Comparison of ENCODE assay signal across 9 cellular contexts in the genomic region with DNA sequence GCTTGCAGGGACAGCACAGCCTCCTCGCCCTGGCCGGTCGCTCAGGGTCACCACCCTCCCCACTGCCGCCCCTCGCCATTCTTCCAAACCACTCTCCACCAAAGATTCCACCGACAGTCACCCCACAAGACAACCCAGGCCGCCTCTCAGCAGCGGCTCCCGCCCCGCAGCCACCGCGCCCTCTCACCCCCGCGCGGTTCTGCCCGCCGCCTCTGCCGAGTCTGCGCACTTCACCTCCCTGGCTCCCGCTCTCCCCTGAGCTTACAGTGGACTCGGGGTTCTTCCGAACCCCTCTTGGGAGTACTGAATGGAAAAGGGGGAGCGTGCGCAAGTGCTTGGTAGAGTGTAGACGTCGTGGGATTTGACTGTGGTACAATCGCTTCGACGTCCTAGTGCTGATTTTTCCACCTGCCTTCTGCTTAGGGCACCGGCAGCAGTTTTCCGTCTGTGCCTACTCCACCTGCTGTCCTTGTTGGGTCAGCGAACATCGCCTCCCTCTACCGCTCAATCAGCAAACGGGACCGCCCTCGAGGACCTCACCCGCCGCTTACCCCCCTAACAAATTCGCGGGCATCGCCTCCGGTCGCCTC. TPM values are rescaled to one million over a fixed set of nuclear protein-coding genes. Genes with fewer than 3 reads are reported as not detected.
DNase-seq lines count a peak whose midpoint lies in the region; ATAC-seq and TF ChIP-seq lines count a peak whose summit lies in the region.
"Not testable (repeated sequence)": the region's sequence is repeated elsewhere in the genome, so short reads cannot be mapped to it uniquely, and the experiment has no call there.
"Had no signal": no experiment of that assay in that cellular context is flagged by ENCODE, and none has a peak within 500 bp of the region (broad histone marks: within the 10 kb centered on the region; RNA-seq: fewer than 3 reads in every experiment).

No MANE protein-coding gene starts in this region.

- DNase-seq in DMS 273 (lab: John Stamatoyannopoulos, UW; ENCODE audit: unreplicated experiment) (peak; percentile 22), MG63 (peak; percentile 55), left lobe of liver (ENCODE audit: low spot score) (peak; percentile 46), neural progenitor cell (ENCODE audit: low spot score) (peak; percentile 33)
- peak; percentile 34 for DNase-seq in activated T-cell treated with anti-CD3 and anti-CD28 coated beads, Interleukin-2, amount 50 U/mL, for 1 hour
- not testable (repeated sequence) for DNase-seq in mammary epithelial cell; glutamatergic neuron; stimulated activated effector memory CD8-positive, alpha-beta T cell treated with anti-CD3 and anti-CD28 coated beads, Interleukin-12 subunit alpha, Interleukin-12 subunit beta, amount 100 ng/mL, for 72 hours (ENCODE audit: low spot score in 2 of 2)

- intact Hi-C loops in mammary epithelial cell (cut with micrococcal nuclease) = not testable (repeated sequence)

- not testable (repeated sequence) for H3K9me3 ChIP-seq in MG63; mammary epithelial cell (replicated peaks; ENCODE audit: insufficient read depth, low read length); neural progenitor cell (ENCODE audit: low read depth)

- not testable (repeated sequence) for H3K9ac ChIP-seq in mammary epithelial cell (ENCODE audit: insufficient read depth, low read length); neural progenitor cell

- not testable (repeated sequence) for H4K20me1 ChIP-seq in mammary epithelial cell (ENCODE audit: insufficient read depth, low read length); neural progenitor cell (ENCODE audit: low read depth)

- peaks cover 20% of the 10 kb centered on the region for H3F3A ChIP-seq in neural progenitor cell (ENCODE audit: low read depth)

- H3K36me3 ChIP-seq in MG63; mammary epithelial cell (ENCODE audit: insufficient read depth, low read length); neural progenitor cell: not testable (repeated sequence)

- H3K4me3 Mint-ChIP-seq in glutamatergic neuron (ENCODE audit: unreplicated experiment) = peak overlapping the region; percentile 85
- H3K4me3 Mint-ChIP-seq in neural progenitor cell = peak overlapping the region; percentile 93
- peak overlapping the region; percentile 65 for H3K4me3 Mint-ChIP-seq in stimulated activated effector memory CD8-positive, alpha-beta T cell treated with anti-CD3 and anti-CD28 coated beads, Interleukin-12 subunit alpha, Interleukin-12 subunit beta, amount 100 ng/mL, for 72 hours

- not testable (repeated sequence) for TF ChIP-seq CTCF in mammary epithelial cell (conservative IDR thresholded peaks at IDR 0.05 in 1 of 2, IDR thresholded peaks at IDR 0.05 in 1 of 2; ENCODE audit: extremely low read depth in 1 of 2, insufficient read depth in 1 of 2, low read depth in 1 of 2, low read length in 2 of 2); glutamatergic neuron (IDR thresholded peaks at IDR 0.05; ENCODE audit: partially characterized antibody, unreplicated experiment); neural progenitor cell (IDR thresholded peaks at IDR 0.05)

- H3K27me3 Mint-ChIP-seq in glutamatergic neuron (ENCODE audit: unreplicated experiment) = peaks cover 10% of the 10 kb centered on the region
- H3K27me3 Mint-ChIP-seq in neural progenitor cell (ENCODE audit: insufficient read depth, low read depth) = peaks cover 24% of the 10 kb centered on the region

- ATAC-seq in left lobe of liver = peak; percentile 60
- peak; percentile 40 for ATAC-seq in stimulated activated effector memory CD8-positive, alpha-beta T cell treated with anti-CD3 and anti-CD28 coated beads, Interleukin-12 subunit alpha, Interleukin-12 subunit beta, amount 100 ng/mL, for 72 hours

- in situ Hi-C loops in mammary epithelial cell (cut with MboI; ENCODE audit: low sequenced_read_pairs in 2 of 2) = not testable (repeated sequence)

- H3K27ac ChIP-seq in mammary epithelial cell (ENCODE audit: insufficient read depth, low read depth, low read length); neural progenitor cell: not testable (repeated sequence)

- not testable (repeated sequence) for BruUV-seq in mammary epithelial cell (replicated peaks; lab: Mats Ljungman, UMichigan)

- not testable (repeated sequence) for H3K36me3 Mint-ChIP-seq in glutamatergic neuron (ENCODE audit: unreplicated experiment); neural progenitor cell; stimulated activated effector memory CD8-positive, alpha-beta T cell treated with anti-CD3 and anti-CD28 coated beads, Interleukin-12 subunit alpha, Interleukin-12 subunit beta, amount 100 ng/mL, for 72 hours

- H3K27me3 ChIP-seq in MG63; mammary epithelial cell (ENCODE audit: insufficient read depth, low read length): not testable (repeated sequence)
- H3K27me3 ChIP-seq in neural progenitor cell = peaks cover 48% of the 10 kb centered on the region

- not testable (repeated sequence) for H3K4me3 ChIP-seq in MG63; mammary epithelial cell (replicated peaks in 1 of 3; ENCODE audit: insufficient read depth in 1 of 3, low read depth in 2 of 3, low read length in 3 of 3)
- peak overlapping the region; percentile 73 for H3K4me3 ChIP-seq in neural progenitor cell

- H3K4me1 ChIP-seq in mammary epithelial cell (ENCODE audit: insufficient read depth, low read length); neural progenitor cell: not testable (repeated sequence)

- dilution Hi-C loops in mammary epithelial cell (cut with HindIII; ENCODE audit: low sequenced_read_pairs) = not testable (repeated sequence)

- 8% methylated on average over 19 of the region's 44 CpGs for WGBS in mammary epithelial cell (ENCODE audit: low coverage, missing lambda C conversion rate)

- H2AFZ ChIP-seq in mammary epithelial cell (ENCODE audit: low read depth, low read length) = not testable (repeated sequence)
- H2AFZ ChIP-seq in neural progenitor cell (replicated peaks) = peak overlapping the region; percentile 30

- H3K27ac Mint-ChIP-seq in glutamatergic neuron (ENCODE audit: unreplicated experiment); neural progenitor cell; stimulated activated effector memory CD8-positive, alpha-beta T cell treated with anti-CD3 and anti-CD28 coated beads, Interleukin-12 subunit alpha, Interleukin-12 subunit beta, amount 100 ng/mL, for 72 hours: not testable (repeated sequence)

- H3K4me2 ChIP-seq in mammary epithelial cell (ENCODE audit: insufficient read depth, low read depth, low read length) = peak overlapping the region; percentile 23
- peak overlapping the region; percentile 70 for H3K4me2 ChIP-seq in neural progenitor cell

- CTCF ChIA-PET in mammary epithelial cell (lab: Charles Lee; ENCODE audit: low non-redundant PET) = not testable (repeated sequence)

- H3K4me1 Mint-ChIP-seq in glutamatergic neuron (ENCODE audit: low read depth, unreplicated experiment) = peaks cover 16% of the 10 kb centered on the region
- H3K4me1 Mint-ChIP-seq in neural progenitor cell = peaks cover 14% of the 10 kb centered on the region
- not testable (repeated sequence) for H3K4me1 Mint-ChIP-seq in stimulated activated effector memory CD8-positive, alpha-beta T cell treated with anti-CD3 and anti-CD28 coated beads, Interleukin-12 subunit alpha, Interleukin-12 subunit beta, amount 100 ng/mL, for 72 hours

- not testable (repeated sequence) for H3K79me2 ChIP-seq in mammary epithelial cell (ENCODE audit: insufficient read depth, low read length); neural progenitor cell (ENCODE audit: low read depth)

- H3K9me3 Mint-ChIP-seq in glutamatergic neuron (ENCODE audit: unreplicated experiment); neural progenitor cell; stimulated activated effector memory CD8-positive, alpha-beta T cell treated with anti-CD3 and anti-CD28 coated beads, Interleukin-12 subunit alpha, Interleukin-12 subunit beta, amount 100 ng/mL, for 72 hours: not testable (repeated sequence)

RNA-seq across cellular contexts. Expression of a gene that starts 20.2 kb away (rescaled TPM):
- total RNA-seq in MG63 (2014; rRNA removed; shearing (Covaris generic); ENCODE audit: low replicate concordance) = not detected in 2 replicates
- total RNA-seq in mammary epithelial cell (1,000 to 10,000 TPM in 1 of 2 donors, under 1 TPM in 1; under 0.01 to 1,042 TPM), glutamatergic neuron (ENCODE audit: unreplicated experiment) (3,598 TPM), left lobe of liver (1,159 TPM), neural progenitor cell (ENCODE audit: low replicate concordance) (under 0.01 TPM in 2 replicates)
- not detected for polyA plus RNA-seq in mammary epithelial cell
- polyA minus RNA-seq in mammary epithelial cell = under 0.01 TPM
- total RNA-seq: H4 had no signal
